ENCODE assay signal across 8 cellular contexts in genomic region chr20:3887870-3888614, GRCh38. TPM values are rescaled to one million over a fixed set of nuclear protein-coding genes. Genes with fewer than 3 reads are reported as not detected.
DNase-seq lines count a peak whose midpoint lies in the region; ATAC-seq and TF ChIP-seq lines count a peak whose summit lies in the region.

No MANE protein-coding gene starts in this region.

- H3K36me3 Mint-ChIP-seq in activated CD8-positive, alpha-beta T cell treated with anti-CD3 and anti-CD28 coated beads for 36 hours (ENCODE audit: low read depth): peaks cover 36% of the 10 kb centered on the region

- H3K4me1 ChIP-seq in ACC112 (ENCODE audit: control insufficient read depth, insufficient read depth, low read length, unreplicated experiment): peaks cover 25% of the 10 kb centered on the region
- H3K4me1 ChIP-seq in HAP-1: peaks cover 21% of the 10 kb centered on the region
- H3K4me1 ChIP-seq in heart right ventricle: peaks cover 6 to 41% (median 38%) of the 10 kb centered on the region in 9 donors

- H3K79me2 ChIP-seq in ACC112 (ENCODE audit: control insufficient read depth, insufficient read depth, low read length, unreplicated experiment): peaks cover 56% of the 10 kb centered on the region

- no peaks in the 10 kb centered on the region for H3K27me3 ChIP-seq in ACC112 (ENCODE audit: insufficient read depth, low read length)
- no peaks in the 10 kb centered on the region for H3K27me3 ChIP-seq in HAP-1 (ENCODE audit: low read depth)
- H3K27me3 ChIP-seq in heart right ventricle: no peaks in the 10 kb centered on the region

- in situ Hi-C loops in HAP-1 (cut with MboI; ENCODE audit: low sequenced_read_pairs): no loop called here

- intact Hi-C loops in activated CD8-positive, alpha-beta T cell treated with anti-CD3 and anti-CD28 coated beads for 36 hours (cut with micrococcal nuclease): loop anchor here (10.0 kb wide), 1 partner anchor 197 kb away; no protein-coding TSS in a partner anchor
- intact Hi-C loops in heart right ventricle (cut with DNase I) (loop anchor here in 5 of 10 donors (5.0 to 10.0 kb wide), 7 partner anchors 119 to 199 kb away; no protein-coding TSS in a partner anchor), sciatic nerve (cut with DNase I) (no loop called here)

- H3K9me3 ChIP-seq in HAP-1 (no peaks in the 10 kb centered on the region), heart right ventricle (no peaks in the 10 kb centered on the region)

- POLR2A ChIA-PET in activated CD8-positive, alpha-beta T cell treated with anti-CD3 and anti-CD28 coated beads for 36 hours (lab: Charles Lee): no interaction called here

- no peak for DNase-seq in HAP-1 (ENCODE audit: low spot score in 2 of 2)
- DNase-seq in activated CD8-positive, alpha-beta T cell treated with anti-CD3 and anti-CD28 coated beads for 36 hours: no peak
- DNase-seq in heart right ventricle: peak in 1 of 2 donors; percentile 32
- no peak for DNase-seq in sciatic nerve (ENCODE audit: low spot score)
- DNase-seq in stimulated activated CD4-positive, alpha-beta T cell treated with anti-CD3 and anti-CD28 coated beads, Interleukin-12 subunit alpha, Interleukin-12 subunit beta, amount 100 ng/mL, for 4 hours: no peak

- H3K4me3 Mint-ChIP-seq in activated CD8-positive, alpha-beta T cell treated with anti-CD3 and anti-CD28 coated beads for 36 hours: peak overlapping the region; percentile 100

- peak overlapping the region; percentile 93 for H3K4me3 ChIP-seq in ACC112 (ENCODE audit: low read depth, low read length)
- peak overlapping the region; percentile 88 for H3K4me3 ChIP-seq in HAP-1
- peak overlapping the region; percentile 65 to 100 (median 94) for H3K4me3 ChIP-seq in heart right ventricle

- H3K27me3 Mint-ChIP-seq in activated CD8-positive, alpha-beta T cell treated with anti-CD3 and anti-CD28 coated beads for 36 hours: no peaks in the 10 kb centered on the region

- CTCF ChIA-PET in activated CD8-positive, alpha-beta T cell treated with anti-CD3 and anti-CD28 coated beads for 36 hours (lab: Charles Lee): interaction anchor here (1.0 to 1.4 kb wide), 9 partner anchors 13 to 212 kb away, joined by 3 to 9 read pairs (median 4); partner anchors contain the start of gene ADISSP

- WGBS in heart right ventricle, 2 donors: 20 to 23% methylated on average over 16 of the region's 16 CpGs

- peaks cover 30% of the 10 kb centered on the region for H3K4me1 Mint-ChIP-seq in activated CD8-positive, alpha-beta T cell treated with anti-CD3 and anti-CD28 coated beads for 36 hours (ENCODE audit: low read depth)

- H2AFZ ChIP-seq in ACC112 (ENCODE audit: low read length, unreplicated experiment): peak overlapping the region; percentile 98

- peaks cover 11% of the 10 kb centered on the region for H3K36me3 ChIP-seq in ACC112 (ENCODE audit: insufficient read depth, low read length)
- H3K36me3 ChIP-seq in HAP-1 (replicated peaks): peaks cover 19% of the 10 kb centered on the region
- peaks cover 0 to 17% (median 0%) of the 10 kb centered on the region in 9 donors for H3K36me3 ChIP-seq in heart right ventricle

- no peak for TF ChIP-seq CTCF in activated CD8-positive, alpha-beta T cell treated with anti-CD3 and anti-CD28 coated beads for 36 hours (IDR thresholded peaks at IDR 0.05)
- TF ChIP-seq CTCF in heart right ventricle (IDR thresholded peaks at IDR 0.05): no peak

- H3K27ac ChIP-seq in ACC112 (ENCODE audit: low read depth, low read length) (peak overlapping the region; percentile 84), heart right ventricle (peak overlapping the region; percentile 69 to 99 (median 97))

- peak overlapping the region; percentile 92 for H3K27ac Mint-ChIP-seq in activated CD8-positive, alpha-beta T cell treated with anti-CD3 and anti-CD28 coated beads for 36 hours

- no peaks in the 10 kb centered on the region for H3K9me3 Mint-ChIP-seq in activated CD8-positive, alpha-beta T cell treated with anti-CD3 and anti-CD28 coated beads for 36 hours

- no peak for ATAC-seq in activated CD8-positive, alpha-beta T cell treated with anti-CD3 and anti-CD28 coated beads for 36 hours
- ATAC-seq in heart right ventricle (peak; percentile 13 to 48 (median 39)), sciatic nerve (peak; percentile 37), HG02981 (IDR thresholded peaks at IDR 0.05; ENCODE audit: unreplicated experiment) (no peak), GM19324 (IDR thresholded peaks at IDR 0.05; ENCODE audit: low FRiP score, unreplicated experiment) (no peak)

RNA-seq across cellular contexts. Expression of gene PANK2, which starts 1.1 kb away (rescaled TPM):
- total RNA-seq in activated CD8-positive, alpha-beta T cell treated with anti-CD3 and anti-CD28 coated beads for 36 hours: 10 to 100 TPM; 47.6 to 50.3 TPM
- total RNA-seq in heart right ventricle (10 to 100 TPM; 12.2 to 25.1 (median 17.2) TPM), sciatic nerve (48.5 TPM)
- 10 to 100 TPM; 18.8 to 20.1 TPM for polyA plus RNA-seq in heart right ventricle

RNA-seq across cellular contexts. Expression of gene MAVS, which starts 41.4 kb away (rescaled TPM):
- 10 to 100 TPM; 17.0 to 17.5 TPM for total RNA-seq in activated CD8-positive, alpha-beta T cell treated with anti-CD3 and anti-CD28 coated beads for 36 hours
- total RNA-seq in heart right ventricle (10 to 100 TPM; 36.3 to 48.7 (median 46.1) TPM), sciatic nerve (37.8 TPM)
- polyA plus RNA-seq in heart right ventricle: 10 to 100 TPM; 17.5 to 38.6 TPM

Comparison
In these comparisons a context has a peak if more than half of its experiments do, and no peak if none do; other contexts are left out.
1. ATAC-seq: peak in heart right ventricle (8 of 8) and sciatic nerve (single experiment); none in activated CD8-positive, alpha-beta T cell treated with anti-CD3 and anti-CD28 coated beads for 36 hours (single experiment), HG02981 (single experiment) and GM19324 (single experiment).
2. Peak in every context shown above with its lines, with median percentiles within 50 percentile points of each other: H3K4me3 ChIP-seq.